Comparison of ENCODE assay signal across 16 cellular contexts in genomic region chr17:42187833-42188232, GRCh38. TPM values are rescaled to one million over a fixed set of nuclear protein-coding genes. Genes with fewer than 3 reads are reported as not detected.
DNase-seq lines count a peak whose midpoint lies in the region; ATAC-seq, FAIRE-seq and TF ChIP-seq lines count a peak whose summit lies in the region.
"Had no signal": no experiment of that assay in that cellular context is flagged by ENCODE, and none has a peak within 500 bp of the region (broad histone marks: within the 10 kb centered on the region; RNA-seq: fewer than 3 reads in every experiment).

No MANE protein-coding gene starts in this region.

- intact Hi-C loops in activated CD4-positive, alpha-beta T cell treated with anti-CD3 and anti-CD28 coated beads, Interleukin-2, amount 10 ng/mL, durations not matched to agents 24 days and 14 days (cut with micrococcal nuclease) = loop anchor here (10.0 kb wide), 2 partner anchors 123 to 223 kb away; partner anchors contain the start of gene CNP
- intact Hi-C loops in natural killer cell (cut with micrococcal nuclease) = no loop called here

- H3K79me2 ChIP-seq in neural progenitor cell (ENCODE audit: low read depth) = no peaks in the 10 kb centered on the region

- FAIRE-seq in frontal cortex (lab: Jason Lieb, UNC) = no peak
- FAIRE-seq: H1 had no signal

- no peak overlapping the region for H3K4me3 Mint-ChIP-seq in activated CD4-positive, alpha-beta T cell treated with anti-CD3 and anti-CD28 coated beads, Interleukin-2, amount 10 ng/mL, durations not matched to agents 24 days and 14 days
- H3K4me3 Mint-ChIP-seq in natural killer cell treated with Interleukin-12 subunit alpha and Interleukin-12 subunit beta and Interleukin-15 and Interleukin-18, amount 100 ng/mL, for 72 hours = no peak overlapping the region
- no peak overlapping the region for H3K4me3 Mint-ChIP-seq in natural killer cell
- no peak overlapping the region for H3K4me3 Mint-ChIP-seq in neural progenitor cell
- H3K4me3 Mint-ChIP-seq: CD8-positive, alpha-beta T cell; H9 had no signal

- peaks cover 30% of the 10 kb centered on the region for H3F3A ChIP-seq in neural progenitor cell (ENCODE audit: low read depth)

- no peak overlapping the region for H3K27ac ChIP-seq in neural progenitor cell
- H3K27ac ChIP-seq: BLaER1 had no signal

- H3K36me3 Mint-ChIP-seq in activated CD4-positive, alpha-beta T cell treated with anti-CD3 and anti-CD28 coated beads, Interleukin-2, amount 10 ng/mL, durations not matched to agents 24 days and 14 days (ENCODE audit: low read depth) = no peaks in the 10 kb centered on the region
- H3K36me3 Mint-ChIP-seq in natural killer cell treated with Interleukin-12 subunit alpha and Interleukin-12 subunit beta and Interleukin-15 and Interleukin-18, amount 100 ng/mL, for 72 hours = no peaks in the 10 kb centered on the region
- no peaks in the 10 kb centered on the region for H3K36me3 Mint-ChIP-seq in natural killer cell
- H3K36me3 Mint-ChIP-seq in neural progenitor cell = no peaks in the 10 kb centered on the region

- no peak overlapping the region for H3K4me2 ChIP-seq in neural progenitor cell
- H3K4me2 ChIP-seq: BLaER1 had no signal

- no peak for ATAC-seq in natural killer cell treated with Interleukin-12 subunit alpha and Interleukin-12 subunit beta and Interleukin-15 and Interleukin-18, amount 100 ng/mL, for 72 hours
- no peak for ATAC-seq in natural killer cell
- ATAC-seq in GM18909 (IDR thresholded peaks at IDR 0.05; ENCODE audit: poor library complexity, unreplicated experiment) = no peak
- ATAC-seq: CD8-positive, alpha-beta T cell had no signal

- no peak overlapping the region for H3K4me3 ChIP-seq in neural progenitor cell
- H3K4me3 ChIP-seq: BLaER1 had no signal

- H3K27me3 Mint-ChIP-seq in activated CD4-positive, alpha-beta T cell treated with anti-CD3 and anti-CD28 coated beads, Interleukin-2, amount 10 ng/mL, durations not matched to agents 24 days and 14 days = no peaks in the 10 kb centered on the region
- no peaks in the 10 kb centered on the region for H3K27me3 Mint-ChIP-seq in natural killer cell treated with Interleukin-12 subunit alpha and Interleukin-12 subunit beta and Interleukin-15 and Interleukin-18, amount 100 ng/mL, for 72 hours
- H3K27me3 Mint-ChIP-seq in natural killer cell (ENCODE audit: low read depth in 2 of 2) = peaks cover 0 to 5% of the 10 kb centered on the region in 2 donors
- peaks cover 17% of the 10 kb centered on the region for H3K27me3 Mint-ChIP-seq in neural progenitor cell (ENCODE audit: insufficient read depth, low read depth)

- TF ChIP-seq CTCF in natural killer cell (IDR thresholded peaks at IDR 0.05) (no peak), neural progenitor cell (IDR thresholded peaks at IDR 0.05) (no peak)

- peaks cover 20% of the 10 kb centered on the region for H3K4me1 ChIP-seq in neural progenitor cell

- peak; percentile 56 for DNase-seq in activated CD4-positive, alpha-beta T cell treated with anti-CD3 and anti-CD28 coated beads, Interleukin-2, amount 10 ng/mL, durations not matched to agents 24 days and 14 days
- no peak for DNase-seq in activated CD4-positive, alpha-beta T cell treated with anti-CD3 and anti-CD28 coated beads for 48 hours
- peak; percentile 48 for DNase-seq in natural killer cell treated with Interleukin-12 subunit alpha and Interleukin-12 subunit beta and Interleukin-15 and Interleukin-18, amount 100 ng/mL, for 72 hours (ENCODE audit: low spot score)
- DNase-seq in natural killer cell (no peak), neural progenitor cell (ENCODE audit: low spot score) (no peak), frontal cortex (ENCODE audit: low spot score in 2 of 2) (no peak)
- DNase-seq: 8988T; Calu3; CD8-positive, alpha-beta T cell; DMS79 treated with DMSO at 0.1 percent for 48 hours; GF-D8; H9 had no signal

- H3K27me3 ChIP-seq in neural progenitor cell = peaks cover 31% of the 10 kb centered on the region

- no peak overlapping the region for H3K27ac Mint-ChIP-seq in activated CD4-positive, alpha-beta T cell treated with anti-CD3 and anti-CD28 coated beads, Interleukin-2, amount 10 ng/mL, durations not matched to agents 24 days and 14 days
- H3K27ac Mint-ChIP-seq in natural killer cell treated with Interleukin-12 subunit alpha and Interleukin-12 subunit beta and Interleukin-15 and Interleukin-18, amount 100 ng/mL, for 72 hours = no peak overlapping the region
- H3K27ac Mint-ChIP-seq in natural killer cell (no peak overlapping the region), neural progenitor cell (peak overlapping the region; percentile 83)
- H3K27ac Mint-ChIP-seq: CD8-positive, alpha-beta T cell had no signal

- H3K4me1 Mint-ChIP-seq in activated CD4-positive, alpha-beta T cell treated with anti-CD3 and anti-CD28 coated beads, Interleukin-2, amount 10 ng/mL, durations not matched to agents 24 days and 14 days = peaks cover 21% of the 10 kb centered on the region
- H3K4me1 Mint-ChIP-seq in natural killer cell treated with Interleukin-12 subunit alpha and Interleukin-12 subunit beta and Interleukin-15 and Interleukin-18, amount 100 ng/mL, for 72 hours (ENCODE audit: low read depth in 2 of 2) = peaks cover 16 to 17% of the 10 kb centered on the region in 2 donors
- H3K4me1 Mint-ChIP-seq in natural killer cell (peaks cover 20 to 31% of the 10 kb centered on the region in 2 donors), neural progenitor cell (peaks cover 24% of the 10 kb centered on the region)

- no peak overlapping the region for H2AFZ ChIP-seq in neural progenitor cell (replicated peaks)

- H3K9ac ChIP-seq in neural progenitor cell = no peak overlapping the region
- H3K9ac ChIP-seq: BLaER1 had no signal

- H3K36me3 ChIP-seq in neural progenitor cell = no peaks in the 10 kb centered on the region

- H3K9me3 Mint-ChIP-seq in activated CD4-positive, alpha-beta T cell treated with anti-CD3 and anti-CD28 coated beads, Interleukin-2, amount 10 ng/mL, durations not matched to agents 24 days and 14 days = no peaks in the 10 kb centered on the region
- no peaks in the 10 kb centered on the region for H3K9me3 Mint-ChIP-seq in natural killer cell treated with Interleukin-12 subunit alpha and Interleukin-12 subunit beta and Interleukin-15 and Interleukin-18, amount 100 ng/mL, for 72 hours
- H3K9me3 Mint-ChIP-seq in natural killer cell (no peaks in the 10 kb centered on the region), neural progenitor cell (no peaks in the 10 kb centered on the region)
- H3K9me3 Mint-ChIP-seq: CD8-positive, alpha-beta T cell; H9 had no signal

- no peaks in the 10 kb centered on the region for H3K9me3 ChIP-seq in neural progenitor cell (ENCODE audit: low read depth)
- H3K9me3 ChIP-seq: BLaER1 had no signal

- H4K20me1 ChIP-seq in neural progenitor cell (ENCODE audit: low read depth) = peaks cover 16% of the 10 kb centered on the region
- H4K20me1 ChIP-seq: BLaER1 had no signal

RNA-seq across cellular contexts. Expression of gene HCRT, which starts 2.6 kb away (rescaled TPM):
- total RNA-seq in activated CD4-positive, alpha-beta T cell treated with anti-CD3 and anti-CD28 coated beads, Interleukin-2, amount 10 ng/mL, durations not matched to agents 24 days and 14 days = not detected in 2 replicates
- not detected for total RNA-seq in natural killer cell treated with Interleukin-12 subunit alpha and Interleukin-12 subunit beta and Interleukin-15 and Interleukin-18, amount 100 ng/mL, for 72 hours
- total RNA-seq in natural killer cell (not detected), neural progenitor cell (ENCODE audit: low replicate concordance) (not detected in 2 replicates), frontal cortex (0.41 TPM)
- total RNA-seq: A673; Calu3; CD8-positive, alpha-beta T cell; H1; H9 had no signal

RNA-seq across cellular contexts. Expression of gene GHDC, which starts 6.5 kb away (rescaled TPM):
- total RNA-seq in activated CD4-positive, alpha-beta T cell treated with anti-CD3 and anti-CD28 coated beads, Interleukin-2, amount 10 ng/mL, durations not matched to agents 24 days and 14 days = 14.4 and 17.5 TPM in 2 replicates
- total RNA-seq in natural killer cell treated with Interleukin-12 subunit alpha and Interleukin-12 subunit beta and Interleukin-15 and Interleukin-18, amount 100 ng/mL, for 72 hours = 10 to 100 TPM; 13.2 to 17.5 TPM
- total RNA-seq in natural killer cell (10 to 100 TPM; 19.5 to 24.6 (median 22.8) TPM), neural progenitor cell (ENCODE audit: low replicate concordance) (6.8 and 7.7 TPM in 2 replicates), frontal cortex (6.9 TPM)

RNA-seq across cellular contexts. Expression of gene KCNH4, which starts 6.9 kb away (rescaled TPM):
- total RNA-seq in activated CD4-positive, alpha-beta T cell treated with anti-CD3 and anti-CD28 coated beads, Interleukin-2, amount 10 ng/mL, durations not matched to agents 24 days and 14 days = 1.6 and 2.3 TPM in 2 replicates
- total RNA-seq in natural killer cell treated with Interleukin-12 subunit alpha and Interleukin-12 subunit beta and Interleukin-15 and Interleukin-18, amount 100 ng/mL, for 72 hours = 1 to 10 TPM in 1 of 2 donors, under 1 TPM in 1; 0.33 to 2.5 TPM
- total RNA-seq in natural killer cell (under 1 TPM; 0.12 to 0.27 (median 0.20) TPM), neural progenitor cell (ENCODE audit: low replicate concordance) (not detected in 2 replicates), frontal cortex (0.41 TPM)
- total RNA-seq: Calu3, H9 had no signal

RNA-seq across cellular contexts. Expression of gene RAB5C, which starts 33.0 kb away (rescaled TPM):
- total RNA-seq in activated CD4-positive, alpha-beta T cell treated with anti-CD3 and anti-CD28 coated beads, Interleukin-2, amount 10 ng/mL, durations not matched to agents 24 days and 14 days = 55.8 and 64.6 TPM in 2 replicates
- total RNA-seq in natural killer cell treated with Interleukin-12 subunit alpha and Interleukin-12 subunit beta and Interleukin-15 and Interleukin-18, amount 100 ng/mL, for 72 hours = 10 to 100 TPM; 67.4 to 73.7 TPM
- total RNA-seq in natural killer cell (100 to 1,000 TPM; 137 to 151 (median 148) TPM), neural progenitor cell (ENCODE audit: low replicate concordance) (33.5 and 48.9 TPM in 2 replicates), frontal cortex (39.1 TPM)

Comparison
In these comparisons a context has a peak if more than half of its experiments do, and no peak if none do; other contexts are left out.
1. DNase-seq: peak in activated CD4-positive, alpha-beta T cell treated with anti-CD3 and anti-CD28 coated beads, Interleukin-2, amount 10 ng/mL, durations not matched to agents 24 days and 14 days (single experiment) and natural killer cell treated with Interleukin-12 subunit alpha and Interleukin-12 subunit beta and Interleukin-15 and Interleukin-18, amount 100 ng/mL, for 72 hours (single experiment); none in activated CD4-positive, alpha-beta T cell treated with anti-CD3 and anti-CD28 coated beads for 48 hours (single experiment), natural killer cell (single experiment), neural progenitor cell (single experiment) and frontal cortex (0 of 2).